8 cellular contexts compared by ENCODE assay signal in the genomic region with DNA sequence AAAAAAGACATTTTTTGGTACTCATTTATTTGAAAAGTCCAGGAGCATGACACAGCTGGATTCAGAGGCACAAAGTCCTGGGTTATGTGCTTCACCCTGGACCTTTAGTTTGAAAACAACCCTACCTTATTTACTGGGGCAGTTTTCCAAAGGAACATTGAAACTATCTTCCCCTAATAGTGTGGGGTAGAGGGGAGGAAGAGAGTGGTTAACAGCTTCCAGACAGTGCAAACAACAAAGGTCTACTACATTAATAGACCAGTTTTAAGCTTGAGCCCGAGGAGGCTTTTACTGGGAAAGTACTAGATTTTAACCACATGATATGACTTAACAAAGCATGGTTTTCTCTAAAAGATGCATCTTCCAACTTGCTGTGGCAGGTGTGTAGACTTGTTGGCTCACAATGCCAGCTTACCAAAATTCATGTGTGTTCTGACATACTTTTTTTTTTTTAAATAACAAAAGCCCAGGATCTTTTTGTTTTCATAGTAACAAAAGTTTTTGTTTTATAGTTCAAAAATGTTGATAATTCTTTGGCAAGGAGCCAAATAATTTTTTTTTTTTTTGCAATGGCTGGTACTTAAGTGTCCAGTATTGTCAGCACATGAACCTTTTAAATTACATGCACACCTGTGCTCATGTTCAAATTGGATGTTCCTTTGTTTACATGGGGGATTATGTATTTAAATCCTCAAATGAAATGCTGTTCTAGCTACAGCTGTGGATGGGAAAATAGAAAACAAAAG. TPM values are rescaled to one million over a fixed set of nuclear protein-coding genes. Genes with fewer than 3 reads are reported as not detected.
DNase-seq lines count a peak whose midpoint lies in the region; ATAC-seq and TF ChIP-seq lines count a peak whose summit lies in the region.

No MANE protein-coding gene starts in this region.

- H4K20me1 ChIP-seq in PC-9 (ENCODE audit: insufficient read depth), result no peaks in the 10 kb centered on the region

- no peaks in the 10 kb centered on the region for H3K9me2 ChIP-seq in PC-9 (ENCODE audit: insufficient read depth)

- TF ChIP-seq POLR2A in esophagus muscularis mucosa (IDR thresholded peaks at IDR 0.05; ENCODE audit: low read depth), result no peak

- peaks cover 55% of the 10 kb centered on the region for H3K79me2 ChIP-seq in PC-9 (ENCODE audit: low read depth)

- ATAC-seq in GM21529 (IDR thresholded peaks at IDR 0.05; ENCODE audit: unreplicated experiment) (no peak), GM18907 (IDR thresholded peaks at IDR 0.05; ENCODE audit: unreplicated experiment) (no peak)

- BruUV-seq in PC-9 (replicated peaks; lab: Mats Ljungman, UMichigan), result no TSS peak

- H3K27me3 ChIP-seq in PC-9 (ENCODE audit: insufficient read depth, low read depth) (no peaks in the 10 kb centered on the region), esophagus muscularis mucosa (no peaks in the 10 kb centered on the region)

- H3K4me1 ChIP-seq in HEK293 (ENCODE audit: control insufficient read depth, insufficient read depth, low read length) (peaks cover 19% of the 10 kb centered on the region), PC-9 (replicated peaks; ENCODE audit: insufficient read depth) (peaks cover 35% of the 10 kb centered on the region), esophagus muscularis mucosa (peaks cover 52 to 68% (median 62%) of the 10 kb centered on the region in 4 donors)

- no peak for TF ChIP-seq CTCF in HEK293 (tag by site-specific recombination; IDR thresholded peaks at IDR 0.05)
- TF ChIP-seq CTCF in PC-9 (conservative IDR thresholded peaks at IDR 0.05), result no peak
- no peak for TF ChIP-seq CTCF in esophagus muscularis mucosa (IDR thresholded peaks at IDR 0.05)

- H3K9me3 ChIP-seq in HEK293 (ENCODE audit: control insufficient read depth, insufficient read depth, low read depth, low read length) (no peaks in the 10 kb centered on the region), PC-9 (ENCODE audit: insufficient read depth, low read depth) (no peaks in the 10 kb centered on the region), esophagus muscularis mucosa (no peaks in the 10 kb centered on the region)

- no peak for TF ChIP-seq EP300 in esophagus muscularis mucosa (IDR thresholded peaks at IDR 0.05)

- peaks cover 19% of the 10 kb centered on the region for H3F3A ChIP-seq in PC-9 (ENCODE audit: insufficient read depth, low read depth)

- POLR2A ChIA-PET in HEK293 (lab: Yijun Ruan, JAX) (interaction anchor here (0.7 to 0.9 kb wide), 3 partner anchors 9 to 298 kb away, joined by 4 to 6 read pairs (median 6); partner anchors contain the start of gene GSTO2), PC-9 (lab: Charles Lee; ENCODE audit: unreplicated experiment) (no interaction called here)

- CTCF ChIA-PET in HEK293 (lab: Yijun Ruan, JAX) (interaction anchor here (0.6 to 2.0 kb wide), 5 partner anchors 18 to 364 kb away, joined by 3 to 9 read pairs (median 3); no protein-coding TSS in a partner anchor), PC-9 (lab: Charles Lee) (interaction anchor here (0.6 kb wide), 1 partner anchor 94 kb away, joined by 4 read pairs; no protein-coding TSS in a partner anchor)

- H3K4me3 ChIP-seq in HEK293 (ENCODE audit: low read depth, low read length) (peak overlapping the region; percentile 55), PC-9 (peak overlapping the region; percentile 83), esophagus muscularis mucosa (peak overlapping the region; percentile 89 to 100 (median 94)), skeletal muscle cell (ENCODE audit: low read depth, low read length) (peak overlapping the region; percentile 87)

- H3K27ac ChIP-seq in HEK293 (ENCODE audit: extremely low read depth, low read depth, low read length) (no peak overlapping the region), PC-9 (peak overlapping the region; percentile 60), esophagus muscularis mucosa (replicated peaks in 1 of 4) (peak overlapping the region; percentile 97 to 99 (median 99))

- peaks cover 38 to 51% of the 10 kb centered on the region in 2 experiments for H3K36me3 ChIP-seq in HEK293 (ENCODE audit: control insufficient read depth in 2 of 2, insufficient read depth in 1 of 2, low read length in 2 of 2)
- H3K36me3 ChIP-seq in PC-9 (ENCODE audit: low read depth), result peaks cover 24% of the 10 kb centered on the region; the same call in 1 of the 2 replicates
- H3K36me3 ChIP-seq in esophagus muscularis mucosa, result peaks cover 15 to 42% (median 33%) of the 10 kb centered on the region in 4 donors

- H2AFZ ChIP-seq in PC-9, result no peak overlapping the region

- DNase-seq in PC-9 (no peak), esophagus muscularis mucosa (ENCODE audit: extremely low spot score) (no peak), skeletal muscle cell (ENCODE audit: low read depth) (no peak), HPDE6-E6E7 (ENCODE audit: extremely low spot score) (no peak), activated gamma-delta T cell treated with Interleukin-2 at 50 U/mL for 16 hours (no peak)

- intact Hi-C loops in PC-9 (cut with micrococcal nuclease; ENCODE audit: unreplicated experiment) (no loop called here), esophagus muscularis mucosa (cut with DNase I) (no loop called here)

- H3K4me2 ChIP-seq in PC-9, result peak overlapping the region; percentile 76

- 30% methylated on average over 1 of the region's 1 CpG for WGBS in esophagus muscularis mucosa

TF ChIP-seq in HEK293, 187 proteins besides CTCF, POLR2A, EP300 and RAD21 (continues in another document):
- TF ChIP-seq ZNF366 (tag by site-specific recombination; conservative IDR thresholded peaks at IDR 0.05) (no peak), ZFP37 (tag by site-specific recombination; IDR thresholded peaks at IDR 0.05) (no peak), ZNF184 (tag by site-specific recombination; IDR thresholded peaks at IDR 0.05) (peak; percentile 89), SETDB1 (IDR thresholded peaks at IDR 0.05; ENCODE audit: insufficient read length, low read length) (no peak), ZNF169 (tag by site-specific recombination; IDR thresholded peaks at IDR 0.05) (no peak), SP7 (tag by site-specific recombination; IDR thresholded peaks at IDR 0.05) (no peak), ZNF555 (tag by site-specific recombination; conservative IDR thresholded peaks at IDR 0.05) (no peak), GLI2 (tag by site-specific recombination; IDR thresholded peaks at IDR 0.05; ENCODE audit: borderline replicate concordance, low read depth) (0 out of 2 replicates have a peak, but pooled peaks have one; percentile 31), KLF10 (tag by site-specific recombination; IDR thresholded peaks at IDR 0.05) (peak; percentile 61), ZNF501 (tag by site-specific recombination; IDR thresholded peaks at IDR 0.05) (no peak), ZNF214 (tag by site-specific recombination; IDR thresholded peaks at IDR 0.05; ENCODE audit: borderline replicate concordance) (peak; percentile 73; the same call in 1 of the 2 replicates), ZNF600 (tag by site-specific recombination; IDR thresholded peaks at IDR 0.05) (no peak), ZNF16 (tag by site-specific recombination; IDR thresholded peaks at IDR 0.05; ENCODE audit: low read depth) (no peak), ZNF529 (tag by site-specific recombination; IDR thresholded peaks at IDR 0.05; ENCODE audit: insufficient replicate concordance) (peak; percentile 14), ZNF549 (tag by site-specific recombination; IDR thresholded peaks at IDR 0.05) (peak; percentile 64), ZNF626 (tag by site-specific recombination; IDR thresholded peaks at IDR 0.05) (0 out of 2 replicates have a peak, but pooled peaks have one; percentile 52), ZNF140 (tag by site-specific recombination; IDR thresholded peaks at IDR 0.05) (no peak), ZNF350 (tag by site-specific recombination; IDR thresholded peaks at IDR 0.05) (peak; percentile 44; the same call in 1 of the 2 replicates), GLIS1 (tag by site-specific recombination; IDR thresholded peaks at IDR 0.05) (no peak), ZNF292 (tag by site-specific recombination; IDR thresholded peaks at IDR 0.05; ENCODE audit: borderline replicate concordance, low read depth) (no peak), BCL6B (tag by site-specific recombination; IDR thresholded peaks at IDR 0.05) (no peak), ZNF830 (tag by site-specific recombination; IDR thresholded peaks at IDR 0.05; ENCODE audit: low read depth) (peak; percentile 71; the same call in 1 of the 2 replicates), ZXDB (tag by site-specific recombination; IDR thresholded peaks at IDR 0.05) (no peak), EGR2 (tag by site-specific recombination; IDR thresholded peaks at IDR 0.05; ENCODE audit: low read depth) (no peak)
- TF ChIP-seq, protein P1, sequence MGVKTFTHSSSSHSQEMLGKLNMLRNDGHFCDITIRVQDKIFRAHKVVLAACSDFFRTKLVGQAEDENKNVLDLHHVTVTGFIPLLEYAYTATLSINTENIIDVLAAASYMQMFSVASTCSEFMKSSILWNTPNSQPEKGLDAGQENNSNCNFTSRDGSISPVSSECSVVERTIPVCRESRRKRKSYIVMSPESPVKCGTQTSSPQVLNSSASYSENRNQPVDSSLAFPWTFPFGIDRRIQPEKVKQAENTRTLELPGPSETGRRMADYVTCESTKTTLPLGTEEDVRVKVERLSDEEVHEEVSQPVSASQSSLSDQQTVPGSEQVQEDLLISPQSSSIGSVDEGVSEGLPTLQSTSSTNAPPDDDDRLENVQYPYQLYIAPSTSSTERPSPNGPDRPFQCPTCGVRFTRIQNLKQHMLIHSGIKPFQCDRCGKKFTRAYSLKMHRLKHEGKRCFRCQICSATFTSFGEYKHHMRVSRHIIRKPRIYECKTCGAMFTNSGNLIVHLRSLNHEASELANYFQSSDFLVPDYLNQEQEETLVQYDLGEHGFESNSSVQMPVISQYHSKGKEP (tag by site-specific recombination; IDR thresholded peaks at IDR 0.05), result peak; percentile 32; the same call in 1 of the 2 replicates

RNA-seq across cellular contexts. Expression of gene GSTO1, which starts 1.8 kb away (rescaled TPM):
- total RNA-seq in PC-9 (2021) (71.0 and 77.3 TPM in 2 replicates), esophagus muscularis mucosa (100 to 1,000 TPM; 123 to 172 (median 152) TPM)

RNA-seq across cellular contexts. Expression of gene GSTO2, which starts 12.5 kb away (rescaled TPM):
- total RNA-seq in PC-9 (2021) (3.3 and 4.3 TPM in 2 replicates), esophagus muscularis mucosa (under 1 TPM; 0.42 to 0.99 (median 0.63) TPM)

RNA-seq across cellular contexts. Expression of gene CFAP43, which starts 24.3 kb away (rescaled TPM):
- total RNA-seq in PC-9 (2021), result 6.0 and 7.1 TPM in 2 replicates
- total RNA-seq in esophagus muscularis mucosa, result under 1 TPM in 2 of 4 donors, not detected in 2; 0.17 to 0.33 TPM
